29 cellular contexts compared by ENCODE assay signal in the genomic region with DNA sequence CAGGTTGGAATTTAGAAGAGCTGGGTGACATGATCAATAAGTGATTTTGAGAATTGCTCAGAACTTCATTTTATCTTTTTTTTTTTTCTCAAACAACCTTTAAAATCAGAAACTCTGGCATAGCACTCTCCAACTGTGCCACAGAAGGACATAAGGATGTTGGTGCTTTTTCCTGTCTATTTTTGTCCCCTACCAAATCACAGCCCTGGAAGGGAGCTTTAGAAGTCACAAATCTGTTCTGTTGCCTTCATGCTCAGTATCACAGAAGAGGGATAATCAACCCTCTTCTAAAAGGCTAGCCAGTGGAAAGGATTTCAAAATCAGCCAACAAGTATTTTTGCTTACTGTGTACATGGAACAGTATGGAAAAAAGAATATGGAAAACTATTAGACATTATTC.
"Had no signal": no experiment of that assay in that cellular context is flagged by ENCODE, and none has a peak within 500 bp of the region (broad histone marks: within the 10 kb centered on the region; RNA-seq: fewer than 3 reads in every experiment).

No MANE protein-coding gene starts in this region.

- H3K27me3 ChIP-seq: ascending aorta, breast epithelium, cardiac muscle cell, dorsolateral prefrontal cortex, heart right ventricle had no signal

- H3K4me3 ChIP-seq: ascending aorta, breast epithelium, cardiac muscle cell, coronary artery, dorsolateral prefrontal cortex, heart right ventricle had no signal

- ATAC-seq: activated naive CD4-positive, alpha-beta T cell treated with anti-CD3 and anti-CD28 coated beads, Interleukin-2, amount 50 U/mL, for 72 hours; activated T-cell treated with anti-CD3 and anti-CD28 coated beads, Interleukin-2, amount 50 U/mL, for 72 hours; esophagus mucosa; T-cell; T-helper 17 cell; WTC11 had no signal

- H3K36me3 ChIP-seq: ascending aorta, breast epithelium, cardiac muscle cell, heart right ventricle had no signal

- H3K27ac ChIP-seq: ascending aorta, breast epithelium, cardiac muscle cell, coronary artery, dorsolateral prefrontal cortex had no signal

- H3K4me1 ChIP-seq: ascending aorta, breast epithelium had no signal

- DNase-seq: activated CD4-positive, alpha-beta memory T cell treated with anti-CD3 and anti-CD28 coated beads, Interleukin-2, amount 10 ng/mL, durations not matched to agents 7 days and 5 days; activated CD4-positive, alpha-beta T cell treated with anti-CD3 and anti-CD28 coated beads for 1 hour; activated CD4-positive, alpha-beta T cell treated with anti-CD3 and anti-CD28 coated beads for 4 hours; activated CD4-positive, alpha-beta T cell treated with anti-CD3 and anti-CD28 coated beads, Interleukin-2, amount 10 ng/mL, durations not matched to agents 7 days and 5 days; activated CD4-positive, alpha-beta T cell treated with anti-CD3 and anti-CD28 coated beads, Interleukin-2, amount 50 U/mL, for 4 hours; activated CD8-positive, alpha-beta memory T cell treated with anti-CD3 and anti-CD28 coated beads, Interleukin-2, amount 50 U/mL, for 48 hours; activated gamma-delta T cell; activated naive CD4-positive, alpha-beta T cell; activated naive CD4-positive, alpha-beta T cell treated with anti-CD3 and anti-CD28 coated beads, Interleukin-2, amount 10 ng/mL, durations not matched to agents 7 days and 5 days; activated naive CD8-positive, alpha-beta T cell treated with anti-CD3 and anti-CD28 coated beads, Interleukin-2, amount 10 ng/mL, durations not matched to agents 7 days and 5 days; activated T-cell treated with anti-CD3 and anti-CD28 coated beads for 4 hours; activated T-cell treated with anti-CD3 and anti-CD28 coated beads, Interleukin-2, amount 50 U/mL, for 24 hours; activated T-cell treated with anti-CD3 and anti-CD28 coated beads, Interleukin-2, amount 50 U/mL, for 72 hours; dorsolateral prefrontal cortex; effector memory CD4-positive, alpha-beta T cell; endodermal cell; foreskin fibroblast; glutamatergic neuron; heart right ventricle; T-cell; T-helper 17 cell; T1000 had no signal

- H3K9me3 ChIP-seq: ascending aorta, breast epithelium had no signal
